In genomic region chr3:68207327-68207726, GRCh38 we compare ENCODE assay signal across 27 cellular contexts.
DNase-seq lines count a peak whose midpoint lies in the region; ATAC-seq and TF ChIP-seq lines count a peak whose summit lies in the region.
"Had no signal": no experiment of that assay in that cellular context is flagged by ENCODE, and none has a peak within 500 bp of the region (broad histone marks: within the 10 kb centered on the region; RNA-seq: fewer than 3 reads in every experiment).

No MANE protein-coding gene starts in this region.

- ATAC-seq in GM18520 (IDR thresholded peaks at IDR 0.05; ENCODE audit: unreplicated experiment) (peak; percentile 51), GM21381 (IDR thresholded peaks at IDR 0.05; ENCODE audit: unreplicated experiment) (peak; percentile 71), HG02981 (IDR thresholded peaks at IDR 0.05; ENCODE audit: unreplicated experiment) (peak; percentile 88), WTC11 (no peak)
- ATAC-seq in activated T-helper 17 cell treated with anti-CD3 and anti-CD28 coated beads, Interleukin-2, amount 50 U/mL, for 72 hours (replicated peaks): peak; percentile 54
- ATAC-seq: left colon; naive thymus-derived CD8-positive, alpha-beta T cell; right cardiac atrium had no signal

- no peaks in the 10 kb centered on the region for H3K27me3 Mint-ChIP-seq in activated T-helper 17 cell treated with anti-CD3 and anti-CD28 coated beads, Interleukin-2, amount 50 U/mL, for 72 hours
- H3K27me3 Mint-ChIP-seq in WTC11 (ENCODE audit: low read depth): no peaks in the 10 kb centered on the region
- H3K27me3 Mint-ChIP-seq: activated CD4-positive, alpha-beta T cell treated with anti-CD3 and anti-CD28 coated beads, Interleukin-2, amount 10 ng/mL, durations not matched to agents 24 days and 14 days; CD4-positive, alpha-beta T cell; IgD-negative memory B cell; naive thymus-derived CD8-positive, alpha-beta T cell had no signal

- CTCF ChIA-PET in WTC11 (lab: Charles Lee): interaction anchor here (1.3 kb wide), 1 partner anchor 668 kb away, joined by 3 read pairs; no protein-coding TSS in a partner anchor

- no peak overlapping the region for H3K4me3 Mint-ChIP-seq in activated T-helper 17 cell treated with anti-CD3 and anti-CD28 coated beads, Interleukin-2, amount 50 U/mL, for 72 hours
- H3K4me3 Mint-ChIP-seq in WTC11: no peak overlapping the region
- H3K4me3 Mint-ChIP-seq: activated CD4-positive, alpha-beta T cell treated with anti-CD3 and anti-CD28 coated beads, Interleukin-2, amount 10 ng/mL, durations not matched to agents 24 days and 14 days; CD4-positive, alpha-beta T cell; IgD-negative memory B cell; naive thymus-derived CD8-positive, alpha-beta T cell; T-helper 2 cell treated with Interferon-gamma antibody and Interleukin-4, amounts not matched to agents 5 μg/mL and 100 μg/mL, for 36 hours had no signal

- POLR2A ChIA-PET in WTC11 (lab: Charles Lee): no interaction called here

- H3K4me1 Mint-ChIP-seq in activated T-helper 17 cell treated with anti-CD3 and anti-CD28 coated beads, Interleukin-2, amount 50 U/mL, for 72 hours: no peaks in the 10 kb centered on the region
- peaks cover 5% of the 10 kb centered on the region for H3K4me1 Mint-ChIP-seq in WTC11
- H3K4me1 Mint-ChIP-seq: activated CD4-positive, alpha-beta T cell treated with anti-CD3 and anti-CD28 coated beads, Interleukin-2, amount 10 ng/mL, durations not matched to agents 24 days and 14 days; naive thymus-derived CD8-positive, alpha-beta T cell had no signal

- TF ChIP-seq CTCF in WTC11 (IDR thresholded peaks at IDR 0.05): no peak

- H3K4me3 ChIP-seq in H7 (ENCODE audit: insufficient read depth, low read depth, low read length): no peak overlapping the region
- H3K4me3 ChIP-seq: HAP-1, smooth muscle cell, testis had no signal

- peaks cover 7% of the 10 kb centered on the region for H3K36me3 Mint-ChIP-seq in activated T-helper 17 cell treated with anti-CD3 and anti-CD28 coated beads, Interleukin-2, amount 50 U/mL, for 72 hours (ENCODE audit: low read depth)
- peaks cover 14% of the 10 kb centered on the region for H3K36me3 Mint-ChIP-seq in WTC11
- H3K36me3 Mint-ChIP-seq: IgD-negative memory B cell had no signal

- no peaks in the 10 kb centered on the region for H3K27me3 ChIP-seq in H7 (ENCODE audit: control insufficient read depth, insufficient read depth, low read length)
- H3K27me3 ChIP-seq: testis had no signal

- H3K36me3 ChIP-seq in H7 (replicated peaks; ENCODE audit: control insufficient read depth, insufficient read depth, low read length): no peaks in the 10 kb centered on the region
- H3K36me3 ChIP-seq: HAP-1 had no signal

- H3K27ac Mint-ChIP-seq in activated T-helper 17 cell treated with anti-CD3 and anti-CD28 coated beads, Interleukin-2, amount 50 U/mL, for 72 hours: no peak overlapping the region
- H3K27ac Mint-ChIP-seq in WTC11: no peak overlapping the region
- H3K27ac Mint-ChIP-seq: activated CD4-positive, alpha-beta T cell treated with anti-CD3 and anti-CD28 coated beads, Interleukin-2, amount 10 ng/mL, durations not matched to agents 24 days and 14 days; CD4-positive, alpha-beta T cell; IgD-negative memory B cell; naive thymus-derived CD8-positive, alpha-beta T cell; T-helper 2 cell treated with Interferon-gamma antibody and Interleukin-4, amounts not matched to agents 5 μg/mL and 100 μg/mL, for 36 hours had no signal

- peaks cover 13% of the 10 kb centered on the region for H3K9me3 Mint-ChIP-seq in activated T-helper 17 cell treated with anti-CD3 and anti-CD28 coated beads, Interleukin-2, amount 50 U/mL, for 72 hours
- peaks cover 38% of the 10 kb centered on the region for H3K9me3 Mint-ChIP-seq in WTC11

- no peak for DNase-seq in NCI-H82 (lab: John Stamatoyannopoulos, UW)
- no peak for DNase-seq in WTC11 (ENCODE audit: low spot score)
- no peak for DNase-seq in H7
- DNase-seq: activated CD4-positive, alpha-beta T cell treated with anti-CD3 and anti-CD28 coated beads, Interleukin-2, amount 10 ng/mL, durations not matched to agents 24 days and 14 days; activated gamma-delta T cell treated with Interleukin-2 at 50 U/mL for 16 hours; caudate nucleus; CD4-positive, alpha-beta T cell; cortex of kidney; effector memory CD4-positive, alpha-beta T cell; hypothalamus; left colon; naive thymus-derived CD8-positive, alpha-beta T cell; NCI-H1436 treated with DMSO at 0.1 percent for 48 hours; NCI-H226; NCI-H526 treated with DMSO at 0.1 percent for 48 hours; right cardiac atrium; SHP77 treated with DMSO at 0.1 percent for 48 hours; stimulated activated naive CD4-positive, alpha-beta T cell treated with Interleukin-2 at 50 U/mL for 16 hours had no signal

TF ChIP-seq in WTC11, 78 proteins besides CTCF, POLR2A, EP300 and RAD21:
- TF ChIP-seq NFYB (CRISPR knock-in tag; conservative IDR thresholded peaks at IDR 0.05; ENCODE audit: low read depth) (no peak), TEAD4 (CRISPR knock-in tag; IDR thresholded peaks at IDR 0.05) (no peak), SMAD4 (CRISPR knock-in tag; IDR thresholded peaks at IDR 0.05) (no peak), NR3C1 (CRISPR knock-in tag; conservative IDR thresholded peaks at IDR 0.05; ENCODE audit: low read depth) (no peak)
